ENCODE assay signal across 12 cellular contexts in genomic region chr5:170745481-170746061, GRCh38. TPM values are rescaled to one million over a fixed set of nuclear protein-coding genes. Genes with fewer than 3 reads are reported as not detected.
DNase-seq lines count a peak whose midpoint lies in the region; ATAC-seq, FAIRE-seq and TF ChIP-seq lines count a peak whose summit lies in the region.
"Had no signal": no experiment of that assay in that cellular context is flagged by ENCODE, and none has a peak within 500 bp of the region (broad histone marks: within the 10 kb centered on the region; RNA-seq: fewer than 3 reads in every experiment).

No MANE protein-coding gene starts in this region.

- no peaks in the 10 kb centered on the region for H3K9me1 ChIP-seq in keratinocyte (ENCODE audit: control insufficient read depth, extremely low read depth, insufficient read depth, low read length)

- in situ Hi-C loops in mammary epithelial cell (cut with MboI; ENCODE audit: low sequenced_read_pairs in 2 of 2), result loop anchor here in 1 of 2 donors (25.0 kb wide), 1 partner anchor 592 kb away; no protein-coding TSS in a partner anchor

- H3K4me3 ChIP-seq in mammary epithelial cell (replicated peaks in 1 of 3; ENCODE audit: insufficient read depth in 1 of 3, low read depth in 2 of 3, low read length in 3 of 3) (no peak overlapping the region), keratinocyte (ENCODE audit: control insufficient read depth in 2 of 3, extremely low read depth in 1 of 3, insufficient read depth in 2 of 3, low read depth in 1 of 3, low read length in 3 of 3) (no peak overlapping the region), stomach (no peak overlapping the region)

- peaks cover 1% of the 10 kb centered on the region for H3K27me3 ChIP-seq in mammary epithelial cell (ENCODE audit: insufficient read depth, low read length)
- H3K27me3 ChIP-seq in keratinocyte (ENCODE audit: control insufficient read depth, extremely low read depth, insufficient read depth, low read length), result no peaks in the 10 kb centered on the region
- peaks cover 0 to 29% (median 7%) of the 10 kb centered on the region in 3 donors for H3K27me3 ChIP-seq in stomach

- BruUV-seq in mammary epithelial cell (replicated peaks; lab: Mats Ljungman, UMichigan), result no TSS peak

- CTCF ChIA-PET in mammary epithelial cell (lab: Charles Lee; ENCODE audit: low non-redundant PET), result interaction anchor here (1.1 kb wide), 1 partner anchor 46 kb away, joined by 3 read pairs; no protein-coding TSS in a partner anchor

- H3K9me3 ChIP-seq in mammary epithelial cell (replicated peaks; ENCODE audit: insufficient read depth, low read length) (no peaks in the 10 kb centered on the region), keratinocyte (ENCODE audit: control insufficient read depth, low read depth, low read length) (no peaks in the 10 kb centered on the region), stomach (no peaks in the 10 kb centered on the region)

- no peak for TF ChIP-seq EP300 in stomach (IDR thresholded peaks at IDR 0.05)

- H3K4me1 ChIP-seq in mammary epithelial cell (ENCODE audit: insufficient read depth, low read length), result peaks cover 28% of the 10 kb centered on the region
- H3K4me1 ChIP-seq in keratinocyte (ENCODE audit: control insufficient read depth, extremely low read depth, insufficient read depth, low read length), result peaks cover 9% of the 10 kb centered on the region
- H3K4me1 ChIP-seq in stomach, result peaks cover 33 to 56% (median 41%) of the 10 kb centered on the region in 4 donors

- intact Hi-C loops in mammary epithelial cell (cut with micrococcal nuclease) (loop anchor here (2.0 to 10.0 kb wide), 3 partner anchors 169 to 597 kb away; no protein-coding TSS in a partner anchor), stomach (cut with DNase I; ENCODE audit: low total_unique reads) (loop anchor here (2.0 kb wide), 1 partner anchor 43 kb away; no protein-coding TSS in a partner anchor)

- H2AFZ ChIP-seq in mammary epithelial cell (ENCODE audit: low read depth, low read length), result peak overlapping the region; percentile 74
- peak overlapping the region; percentile 54 for H2AFZ ChIP-seq in keratinocyte (ENCODE audit: control insufficient read depth, low read length)

- no peak for ATAC-seq in GM18502 (IDR thresholded peaks at IDR 0.05; ENCODE audit: poor library complexity, unreplicated experiment)
- ATAC-seq: naive thymus-derived CD4-positive, alpha-beta T cell had no signal

- H3K36me3 ChIP-seq in mammary epithelial cell (ENCODE audit: insufficient read depth, low read length) (no peaks in the 10 kb centered on the region), keratinocyte (ENCODE audit: control insufficient read depth in 2 of 2, extremely low read depth in 1 of 2, insufficient read depth in 2 of 2, low read length in 2 of 2) (no peaks in the 10 kb centered on the region), stomach (no peaks in the 10 kb centered on the region)

- no peak overlapping the region for H3K9ac ChIP-seq in mammary epithelial cell (ENCODE audit: insufficient read depth, low read length)
- no peak overlapping the region for H3K9ac ChIP-seq in keratinocyte (ENCODE audit: control insufficient read depth, extremely low read depth, insufficient read depth, low read length)

- dilution Hi-C loops in mammary epithelial cell (cut with HindIII; ENCODE audit: low sequenced_read_pairs), result no loop called here
- dilution Hi-C loops in keratinocyte (cut with MboI; ENCODE audit: extremely low pct_ligation_motif_present, low sequenced_read_pairs), result no loop called here

- WGBS in mammary epithelial cell (ENCODE audit: low coverage, missing lambda C conversion rate), result 4% methylated on average over 8 of the region's 11 CpGs
- WGBS in stomach, 5 donors, result 0 to 23% (median 19%) methylated on average over 1 to 11 of the region's 11 CpGs

- H3K4me2 ChIP-seq in mammary epithelial cell (ENCODE audit: insufficient read depth, low read depth, low read length) (peak overlapping the region; percentile 46), keratinocyte (ENCODE audit: control insufficient read depth, extremely low read depth, insufficient read depth, low read depth, low read length) (peak overlapping the region; percentile 27)

- TF ChIP-seq POLR2A in stomach (IDR thresholded peaks at IDR 0.05), result no peak

- FAIRE-seq in keratinocyte (lab: Jason Lieb, UNC), result peak; percentile 17

- H3K27ac ChIP-seq in mammary epithelial cell (ENCODE audit: insufficient read depth, low read depth, low read length) (no peak overlapping the region), keratinocyte (ENCODE audit: control insufficient read depth, insufficient read depth, low read length) (no peak overlapping the region), stomach (peak overlapping the region; percentile 67 to 84 (median 71))
- H3K27ac ChIP-seq: 22Rv1 had no signal

- H4K20me1 ChIP-seq in mammary epithelial cell (ENCODE audit: insufficient read depth, low read length), result no peaks in the 10 kb centered on the region
- no peaks in the 10 kb centered on the region for H4K20me1 ChIP-seq in keratinocyte (ENCODE audit: control insufficient read depth, extremely low read depth, insufficient read depth, low read length)

- TF ChIP-seq CTCF in mammary epithelial cell (conservative IDR thresholded peaks at IDR 0.05 in 1 of 2, IDR thresholded peaks at IDR 0.05 in 1 of 2; ENCODE audit: extremely low read depth in 1 of 2, insufficient read depth in 1 of 2, low read depth in 1 of 2, low read length in 2 of 2) (no peak), keratinocyte (optimal IDR thresholded peaks at IDR 0.05 in 1 of 3, IDR thresholded peaks at IDR 0.05 in 1 of 3, conservative IDR thresholded peaks at IDR 0.05 in 1 of 3; ENCODE audit: extremely low read depth in 1 of 3, insufficient read depth in 2 of 3, low read length in 3 of 3) (no peak), stomach (IDR thresholded peaks at IDR 0.05) (no peak)

- peak; percentile 53 for DNase-seq in DMS 273 (lab: John Stamatoyannopoulos, UW; ENCODE audit: unreplicated experiment)
- no peak for DNase-seq in DMS 273 treated with DMSO at 0.1 percent for 48 hours (lab: John Stamatoyannopoulos, UW)
- peak; percentile 64 for DNase-seq in mammary epithelial cell
- DNase-seq in keratinocyte (ENCODE audit: low read depth, low spot score), result no peak
- DNase-seq in stomach, result peak; percentile 65
- no peak for DNase-seq in stimulated activated CD4-positive, alpha-beta T cell treated with anti-CD3 and anti-CD28 coated beads, Interleukin-4, amount 100 ng/mL, for 1 hour
- no peak for DNase-seq in NCI-H1436 (lab: John Stamatoyannopoulos, UW)
- DNase-seq: activated CD4-positive, CD25-positive, alpha-beta regulatory T cell; naive thymus-derived CD4-positive, alpha-beta T cell; NCI-H2081 had no signal

- H3K79me2 ChIP-seq in mammary epithelial cell (ENCODE audit: insufficient read depth, low read length) (no peaks in the 10 kb centered on the region), keratinocyte (ENCODE audit: control insufficient read depth, insufficient read depth, low read length) (no peaks in the 10 kb centered on the region)

RNA-seq across cellular contexts. Expression of gene GABRP, which starts 38.0 kb away (rescaled TPM):
- total RNA-seq in mammary epithelial cell (1 to 10 TPM in 1 of 2 donors, under 1 TPM in 1; 0.28 to 7.2 TPM), stomach (1 to 10 TPM in 1 of 5 donors, under 1 TPM in 2, not detected in 2; under 0.01 to 4.5 (median 0.55) TPM)
- polyA plus RNA-seq in mammary epithelial cell (0.35 TPM), keratinocyte (0.06 to 0.28 TPM (median 0.18 TPM) in 3 replicates), stomach (10 to 100 TPM in 1 of 3 donors, 1 to 10 TPM in 1, under 1 TPM in 1; 0.92 to 31.7 (median 1.2) TPM)
- polyA minus RNA-seq in mammary epithelial cell (not detected), keratinocyte (0.13 TPM in 2 of 3 replicates, not detected in the other)
- not detected for polyA plus RNA-seq in keratinocyte (2011; ENCODE audit: low read depth)
- polyA plus RNA-seq in keratinocyte (2011; cell fraction: cytosol; rRNA removed), result 0.09 and 0.28 TPM in 2 replicates
- 0.20 and 0.67 TPM in 2 replicates for polyA plus RNA-seq in keratinocyte (2011; cell fraction: nucleus; rRNA removed)
- 0.19 TPM in 1 of 2 replicates, not detected in the other for polyA plus RNA-seq in keratinocyte (2012; ENCODE audit: low replicate concordance)
- polyA minus RNA-seq in keratinocyte (2011; cell fraction: cytosol; rRNA and poly(A)+ RNA removed), result not detected
- 0.32 TPM in 1 of 2 replicates, not detected in the other for polyA minus RNA-seq in keratinocyte (2011; cell fraction: nucleus; rRNA and poly(A)+ RNA removed)
- total RNA-seq: naive thymus-derived CD4-positive, alpha-beta T cell had no signal
- polyA plus RNA-seq: naive thymus-derived CD4-positive, alpha-beta T cell had no signal

Comparison
In these comparisons a context has a peak if more than half of its experiments do, and no peak if none do; other contexts are left out.
1. DNase-seq: peak in DMS 273 (single experiment), mammary epithelial cell (single experiment) and stomach (single experiment); none in DMS 273 treated with DMSO at 0.1 percent for 48 hours (single experiment), keratinocyte (single experiment), stimulated activated CD4-positive, alpha-beta T cell treated with anti-CD3 and anti-CD28 coated beads, Interleukin-4, amount 100 ng/mL, for 1 hour (single experiment) and NCI-H1436 (single experiment).
2. H3K27ac ChIP-seq: peak in stomach (5 of 5); none in mammary epithelial cell (single experiment) and keratinocyte (single experiment).